27 cellular contexts compared by ENCODE assay signal in the genomic region with DNA sequence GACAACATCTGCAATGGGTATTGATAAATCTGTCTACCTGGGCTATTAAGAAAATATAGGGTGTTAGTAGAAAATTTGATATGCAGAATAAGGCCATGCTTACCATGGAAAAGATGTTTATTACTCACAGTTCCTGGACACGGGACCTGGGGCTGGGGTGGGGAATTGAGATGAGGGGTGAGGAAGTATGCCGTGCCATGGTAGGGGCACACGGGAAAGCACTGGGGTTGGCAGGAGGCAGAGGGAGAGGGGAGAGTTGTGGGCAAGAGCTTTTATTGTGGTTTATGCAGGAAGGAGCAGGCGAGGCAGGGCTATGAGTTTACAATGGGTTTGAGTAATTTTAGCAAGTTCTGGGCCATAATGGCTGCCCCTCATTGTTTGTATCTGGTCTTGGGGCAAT.
"Had no signal": no experiment of that assay in that cellular context is flagged by ENCODE, and none has a peak within 500 bp of the region (broad histone marks: within the 10 kb centered on the region; RNA-seq: fewer than 3 reads in every experiment).

No MANE protein-coding gene starts in this region.

- H3K27me3 Mint-ChIP-seq: progenitor cell of endocrine pancreas had no signal

- H3K27ac ChIP-seq: neural progenitor cell, ovary, parathyroid adenoma, psoas muscle, right lobe of liver, sigmoid colon, stomach, thoracic aorta, thyroid gland, tibial nerve, upper lobe of left lung, vagina had no signal

- H3K27ac Mint-ChIP-seq: nephron; neural progenitor cell; progenitor cell of endocrine pancreas; stimulated activated effector memory CD8-positive, alpha-beta T cell treated with anti-CD3 and anti-CD28 coated beads, Interleukin-12 subunit alpha, Interleukin-12 subunit beta, amount 100 ng/mL, for 72 hours; stimulated activated naive B cell treated with anti-CD40 and anti-IgM and Interleukin-4, amounts not matched to agents 10 μg/mL and 1 μg/mL and 100 μg/mL, for 72 hours; stimulated activated naive CD8-positive, alpha-beta T cell treated with anti-CD3 and anti-CD28 coated beads, Interleukin-15, Interleukin-2, amounts not matched to agents 100 ng/mL and 50 ng/mL, for 24 hours had no signal

- DNase-seq: occipital lobe; ovary; posterior cingulate gyrus; psoas muscle; right cardiac atrium; right lobe of liver; sigmoid colon; small intestine; stimulated activated CD4-positive, alpha-beta T cell treated with anti-CD3 and anti-CD28 coated beads, Interleukin-15, amount 100 ng/mL, for 24 hours; stimulated activated CD4-positive, alpha-beta T cell treated with anti-CD3 and anti-CD28 coated beads, Interleukin-2, amount 100 ng/mL, for 24 hours; stimulated activated CD4-positive, alpha-beta T cell treated with anti-CD3 and anti-CD28 coated beads, Interleukin-2, amount 100 ng/mL, for 48 hours; stimulated activated CD4-positive, alpha-beta T cell treated with anti-CD3 and anti-CD28 coated beads, Interleukin-4, amount 100 ng/mL, for 24 hours; stimulated activated naive B cell treated with anti-CD40 and anti-IgM and Interleukin-4, amounts not matched to agents 10 μg/mL and 1 μg/mL and 100 μg/mL, for 72 hours; stimulated activated naive CD4-positive, alpha-beta T cell treated with Interleukin-2 at 50 U/mL for 16 hours; stomach; thyroid gland; trophoblast cell; upper lobe of left lung had no signal

- H3K4me3 Mint-ChIP-seq: nephron; neural progenitor cell; stimulated activated effector memory CD8-positive, alpha-beta T cell treated with anti-CD3 and anti-CD28 coated beads, Interleukin-12 subunit alpha, Interleukin-12 subunit beta, amount 100 ng/mL, for 72 hours; stimulated activated naive B cell treated with anti-CD40 and anti-IgM and Interleukin-4, amounts not matched to agents 10 μg/mL and 1 μg/mL and 100 μg/mL, for 72 hours; stimulated activated naive CD8-positive, alpha-beta T cell treated with anti-CD3 and anti-CD28 coated beads, Interleukin-15, Interleukin-2, amounts not matched to agents 100 ng/mL and 50 ng/mL, for 24 hours had no signal

- ATAC-seq: psoas muscle; right cardiac atrium; right lobe of liver; stimulated activated effector memory CD8-positive, alpha-beta T cell treated with anti-CD3 and anti-CD28 coated beads, Interleukin-12 subunit alpha, Interleukin-12 subunit beta, amount 100 ng/mL, for 72 hours; stimulated activated naive B cell treated with anti-CD40 and anti-IgM and Interleukin-4, amounts not matched to agents 10 μg/mL and 1 μg/mL and 100 μg/mL, for 72 hours had no signal

- H3K36me3 Mint-ChIP-seq: stimulated activated effector memory CD8-positive, alpha-beta T cell treated with anti-CD3 and anti-CD28 coated beads, Interleukin-12 subunit alpha, Interleukin-12 subunit beta, amount 100 ng/mL, for 72 hours; stimulated activated naive B cell treated with anti-CD40 and anti-IgM and Interleukin-4, amounts not matched to agents 10 μg/mL and 1 μg/mL and 100 μg/mL, for 72 hours had no signal

- H3K4me1 Mint-ChIP-seq: nephron; stimulated activated naive B cell treated with anti-CD40 and anti-IgM and Interleukin-4, amounts not matched to agents 10 μg/mL and 1 μg/mL and 100 μg/mL, for 72 hours had no signal

- H3K9me3 ChIP-seq: psoas muscle, right lobe of liver, thyroid gland, vagina had no signal

- H3K36me3 ChIP-seq: neural progenitor cell, ovary, right lobe of liver, sigmoid colon, stomach, thoracic aorta, thyroid gland, tibial nerve, upper lobe of left lung, vagina had no signal

- H3K4me1 ChIP-seq: parathyroid adenoma, psoas muscle, right lobe of liver, sigmoid colon, stomach, thyroid gland, upper lobe of left lung, vagina had no signal

- H3K4me3 ChIP-seq: neural progenitor cell, ovary, psoas muscle, right lobe of liver, sigmoid colon, stomach, thoracic aorta, thyroid gland, tibial nerve, upper lobe of left lung, vagina had no signal
